Comparison of ENCODE assay signal across 3 cellular contexts in genomic region chr5:178407646-178408045, GRCh38.
"Had no signal": no experiment of that assay in that cellular context is flagged by ENCODE, and none has a peak within 500 bp of the region (broad histone marks: within the 10 kb centered on the region; RNA-seq: fewer than 3 reads in every experiment).

No MANE protein-coding gene starts in this region.

- DNase-seq: GDM1, GF-D8 had no signal

- H3K4me3 ChIP-seq: GM12878 had no signal

- ATAC-seq: GM12878 had no signal
